ENCODE assay signal across 29 cellular contexts in genomic region chr4:124997907-124998306, GRCh38.
"Had no signal": no experiment of that assay in that cellular context is flagged by ENCODE, and none has a peak within 500 bp of the region (broad histone marks: within the 10 kb centered on the region; RNA-seq: fewer than 3 reads in every experiment).

No MANE protein-coding gene starts in this region.

- H3K4me3 ChIP-seq: ascending aorta, body of pancreas, K562, SJCRH30 had no signal

- ATAC-seq: activated CD8-positive, alpha-beta memory T cell treated with anti-CD3 and anti-CD28 coated beads, Interleukin-2, amount 10 ng/mL, durations not matched to agents 7 days and 5 days; body of pancreas; K562; Panc1; SK-N-SH treated with all-trans-retinoic acid at 6 μM for 48 hours; WTC11 had no signal

- H3K27me3 Mint-ChIP-seq: activated CD4-positive, alpha-beta T cell treated with anti-CD3 and anti-CD28 coated beads, Interleukin-2, amount 10 ng/mL, durations not matched to agents 24 days and 14 days; activated CD8-positive, alpha-beta memory T cell treated with anti-CD3 and anti-CD28 coated beads, Interleukin-2, amount 10 ng/mL, durations not matched to agents 7 days and 5 days; activated naive CD4-positive, alpha-beta T cell treated with anti-CD3 and anti-CD28 coated beads, Interleukin-2, amount 50 U/mL, for 24 hours; activated T-cell treated with anti-CD3 and anti-CD28 coated beads, Interleukin-2, amount 50 U/mL, for 24 hours had no signal

- H3K4me1 Mint-ChIP-seq: activated CD4-positive, alpha-beta T cell treated with anti-CD3 and anti-CD28 coated beads, Interleukin-2, amount 10 ng/mL, durations not matched to agents 24 days and 14 days; activated CD8-positive, alpha-beta memory T cell treated with anti-CD3 and anti-CD28 coated beads, Interleukin-2, amount 10 ng/mL, durations not matched to agents 7 days and 5 days; activated naive CD4-positive, alpha-beta T cell treated with anti-CD3 and anti-CD28 coated beads, Interleukin-2, amount 50 U/mL, for 24 hours; WTC11 had no signal

- H3K27ac ChIP-seq: ascending aorta, body of pancreas, RWPE1, SJCRH30 had no signal

- H3K9me3 Mint-ChIP-seq: activated CD4-positive, alpha-beta T cell treated with anti-CD3 and anti-CD28 coated beads, Interleukin-2, amount 10 ng/mL, durations not matched to agents 24 days and 14 days; activated naive CD4-positive, alpha-beta T cell treated with anti-CD3 and anti-CD28 coated beads, Interleukin-2, amount 50 U/mL, for 24 hours; T-helper 1 cell treated with Interleukin-12 subunit alpha and Interleukin-12 subunit beta and Interleukin-4 antibody, amounts not matched to agents 30 μg/mL and 1 μg/mL, for 36 hours; WTC11 had no signal

- H3K27ac Mint-ChIP-seq: activated CD4-positive, alpha-beta T cell treated with anti-CD3 and anti-CD28 coated beads, Interleukin-2, amount 10 ng/mL, durations not matched to agents 24 days and 14 days; activated CD8-positive, alpha-beta memory T cell treated with anti-CD3 and anti-CD28 coated beads, Interleukin-2, amount 10 ng/mL, durations not matched to agents 7 days and 5 days; activated naive CD4-positive, alpha-beta T cell treated with anti-CD3 and anti-CD28 coated beads, Interleukin-2, amount 50 U/mL, for 24 hours; activated T-cell treated with anti-CD3 and anti-CD28 coated beads, Interleukin-2, amount 50 U/mL, for 24 hours; activated T-helper 1 cell treated with anti-CD3 and anti-CD28 coated beads, Interleukin-12 subunit alpha, Interleukin-12 subunit beta, Interleukin-2, Interleukin-4 antibody, amounts not matched to agents 30 ng/mL and 10 ng/mL and 1 ng/mL, durations not matched to agents 14 hours and 24 hours and 36 hours; T-helper 1 cell treated with Interleukin-12 subunit alpha and Interleukin-12 subunit beta and Interleukin-4 antibody, amounts not matched to agents 30 μg/mL and 1 μg/mL, for 36 hours; WTC11 had no signal

- H3K4me3 Mint-ChIP-seq: activated CD4-positive, alpha-beta T cell treated with anti-CD3 and anti-CD28 coated beads, Interleukin-2, amount 10 ng/mL, durations not matched to agents 24 days and 14 days; activated CD8-positive, alpha-beta memory T cell treated with anti-CD3 and anti-CD28 coated beads, Interleukin-2, amount 10 ng/mL, durations not matched to agents 7 days and 5 days; activated naive CD4-positive, alpha-beta T cell treated with anti-CD3 and anti-CD28 coated beads, Interleukin-2, amount 50 U/mL, for 24 hours; activated T-cell treated with anti-CD3 and anti-CD28 coated beads, Interleukin-2, amount 50 U/mL, for 24 hours; activated T-helper 1 cell treated with anti-CD3 and anti-CD28 coated beads, Interleukin-12 subunit alpha, Interleukin-12 subunit beta, Interleukin-2, Interleukin-4 antibody, amounts not matched to agents 30 ng/mL and 10 ng/mL and 1 ng/mL, durations not matched to agents 14 hours and 24 hours and 36 hours; T-helper 1 cell treated with Interleukin-12 subunit alpha and Interleukin-12 subunit beta and Interleukin-4 antibody, amounts not matched to agents 30 μg/mL and 1 μg/mL, for 36 hours; WTC11 had no signal

- H3K27me3 ChIP-seq: ascending aorta, body of pancreas, SJCRH30 had no signal

- H3K36me3 ChIP-seq: ascending aorta, SJCRH30 had no signal

- H3K9me3 ChIP-seq: ascending aorta, body of pancreas, SJCRH30 had no signal

- DNase-seq: activated CD4-positive, alpha-beta T cell treated with anti-CD3 and anti-CD28 coated beads for 1 hour; activated CD4-positive, alpha-beta T cell treated with anti-CD3 and anti-CD28 coated beads, Interleukin-2, amount 10 ng/mL, durations not matched to agents 24 days and 14 days; activated CD4-positive, alpha-beta T cell treated with anti-CD3 and anti-CD28 coated beads, Interleukin-2, amount 50 U/mL, for 48 hours; activated CD8-positive, alpha-beta memory T cell treated with anti-CD3 and anti-CD28 coated beads, Interleukin-2, amount 10 ng/mL, durations not matched to agents 7 days and 5 days; activated effector memory CD4-positive, alpha-beta T cell treated with Interleukin-2 at 50 U/mL for 16 hours; activated naive CD4-positive, alpha-beta T cell; activated T-cell treated with anti-CD3 and anti-CD28 coated beads, Interleukin-2, amount 50 U/mL, for 24 hours; amniotic stem cell; body of pancreas; Karpas-422; MM.1S; NCI-H1092; NCI-H1417; NCI-H1930; NCI-H345; NCI-H510A treated with DMSO at 0.1 percent for 48 hours; NK-92 treated with Interleukin-12 subunit alpha and Interleukin-12 subunit beta, amount 100 ng/mL, for 24 hours; OCI-M1; Right ventricle myocardium superior; SJCRH30 had no signal

- H3K4me1 ChIP-seq: ascending aorta, body of pancreas, SJCRH30 had no signal

- H3K36me3 Mint-ChIP-seq: activated CD8-positive, alpha-beta memory T cell treated with anti-CD3 and anti-CD28 coated beads, Interleukin-2, amount 10 ng/mL, durations not matched to agents 7 days and 5 days; activated naive CD4-positive, alpha-beta T cell treated with anti-CD3 and anti-CD28 coated beads, Interleukin-2, amount 50 U/mL, for 24 hours; WTC11 had no signal
